13 cellular contexts compared by ENCODE assay signal in the genomic region with DNA sequence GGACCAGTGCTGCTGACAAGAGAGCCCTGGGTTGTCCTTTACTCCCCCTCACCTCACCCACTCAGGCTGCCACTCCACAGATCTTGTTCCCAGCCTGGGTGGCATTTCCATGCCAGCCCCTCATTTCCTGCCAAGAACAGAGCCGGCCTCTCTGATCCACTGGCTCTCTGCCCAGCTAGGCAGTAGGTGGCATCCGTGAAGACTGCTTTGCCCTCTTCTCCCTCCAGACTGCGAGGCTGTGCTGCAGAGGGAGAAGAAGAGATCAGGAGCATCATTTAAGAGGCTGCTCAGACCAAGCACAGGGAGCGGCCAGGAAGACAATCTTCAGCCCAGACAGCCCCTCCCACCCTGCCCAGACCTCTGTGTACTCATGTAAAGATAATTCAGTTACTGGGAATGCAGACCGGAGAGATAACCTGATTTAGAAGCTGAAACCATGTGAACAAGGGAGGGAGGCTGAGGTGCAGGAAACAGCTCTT.
DNase-seq lines count a peak whose midpoint lies in the region; ATAC-seq and TF ChIP-seq lines count a peak whose summit lies in the region.
"Had no signal": no experiment of that assay in that cellular context is flagged by ENCODE, and none has a peak within 500 bp of the region (broad histone marks: within the 10 kb centered on the region; RNA-seq: fewer than 3 reads in every experiment).

No MANE protein-coding gene starts in this region.

- TF ChIP-seq CTCF in body of pancreas (IDR thresholded peaks at IDR 0.05) (no peak), transverse colon (IDR thresholded peaks at IDR 0.05) (no peak)

- DNase-seq in NCI-H2107 (lab: John Stamatoyannopoulos, UW) (peak; percentile 10), NCI-H2107 treated with DMSO at 0.1 percent for 48 hours (lab: John Stamatoyannopoulos, UW; ENCODE audit: unreplicated experiment) (no peak), body of pancreas (peak; percentile 55 to 82 (median 78)), medulla oblongata (ENCODE audit: extremely low spot score) (peak; percentile 88), transverse colon (peak; percentile 39), hepatic stellate cell (ENCODE audit: low spot score) (no peak), HK-2 (ENCODE audit: unreplicated experiment) (no peak)
- DNase-seq: activated naive CD4-positive, alpha-beta T cell treated with anti-CD3 and anti-CD28 coated beads, Interleukin-2, amount 50 U/mL, for 16 hours; GF-D8; GOT3; SHP77 treated with DMSO at 0.1 percent for 48 hours had no signal

- H3K27ac ChIP-seq in body of pancreas = no peak overlapping the region
- no peak overlapping the region for H3K27ac ChIP-seq in transverse colon
- H3K27ac ChIP-seq: A549 had no signal

- H3K4me3 ChIP-seq in body of pancreas = no peak overlapping the region
- H3K4me3 ChIP-seq in transverse colon = no peak overlapping the region
- H3K4me3 ChIP-seq: A549 had no signal

- H3K27me3 ChIP-seq in body of pancreas = no peaks in the 10 kb centered on the region
- no peaks in the 10 kb centered on the region for H3K27me3 ChIP-seq in transverse colon

- H3K9me3 ChIP-seq in body of pancreas (no peaks in the 10 kb centered on the region), transverse colon (no peaks in the 10 kb centered on the region)
- H3K9me3 ChIP-seq: A549 had no signal

- H3K36me3 ChIP-seq in body of pancreas (replicated peaks in 1 of 2; ENCODE audit: insufficient read depth in 1 of 2, low read depth in 2 of 2) (no peaks in the 10 kb centered on the region), transverse colon (no peaks in the 10 kb centered on the region)

- intact Hi-C loops in body of pancreas (cut with DNase I) (no loop called here), transverse colon (cut with DNase I; ENCODE audit: low total_unique reads) (no loop called here)

- no peak for TF ChIP-seq POLR2A in body of pancreas (IDR thresholded peaks at IDR 0.05)
- TF ChIP-seq POLR2A in transverse colon (IDR thresholded peaks at IDR 0.05) = no peak

- in situ Hi-C loops in transverse colon (cut with MboI; ENCODE audit: low pct_ligation_motif_present in 1 of 4, low pct_unique_long_range_greater_than_20kb in 1 of 4, low sequenced_read_pairs in 3 of 4) = no loop called here

- ATAC-seq in body of pancreas (peak; percentile 74), GM19324 (IDR thresholded peaks at IDR 0.05; ENCODE audit: low FRiP score, unreplicated experiment) (no peak)
- ATAC-seq: A549 had no signal

- 2 to 10% methylated on average over 5 of the region's 5 CpGs for WGBS in body of pancreas, 2 donors
- WGBS in transverse colon (ENCODE audit: low coverage in 1 of 2), 2 donors = 35% methylated on average over 5 of the region's 5 CpGs; no CpG with 5 or more reads in 1 of the 2 donors

- no peaks in the 10 kb centered on the region for H3K4me1 ChIP-seq in body of pancreas
- H3K4me1 ChIP-seq in transverse colon = no peaks in the 10 kb centered on the region
- H3K4me1 ChIP-seq: A549 had no signal

- no peak for TF ChIP-seq EP300 in transverse colon (IDR thresholded peaks at IDR 0.05; ENCODE audit: low read depth)

Comparison
In these comparisons a context has a peak if more than half of its experiments do, and no peak if none do; other contexts are left out.
1. DNase-seq: peak in NCI-H2107 (single experiment), body of pancreas (4 of 4), medulla oblongata (single experiment) and transverse colon (single experiment); none in NCI-H2107 treated with DMSO at 0.1 percent for 48 hours (single experiment), hepatic stellate cell (single experiment) and HK-2 (single experiment).